ENCODE assay signal across 19 cellular contexts in genomic region chr9:107240260-107240659, GRCh38. TPM values are rescaled to one million over a fixed set of nuclear protein-coding genes. Genes with fewer than 3 reads are reported as not detected.
DNase-seq lines count a peak whose midpoint lies in the region; ATAC-seq and TF ChIP-seq lines count a peak whose summit lies in the region.
"Had no signal": no experiment of that assay in that cellular context is flagged by ENCODE, and none has a peak within 500 bp of the region (broad histone marks: within the 10 kb centered on the region; RNA-seq: fewer than 3 reads in every experiment).

No MANE protein-coding gene starts in this region.

- H2AFZ ChIP-seq in GM23338, result no peak overlapping the region
- H2AFZ ChIP-seq in trophoblast cell (ENCODE audit: insufficient read depth, low read length, poor library complexity), result no peak overlapping the region
- H2AFZ ChIP-seq: GM23248 had no signal

- H2BK5ac ChIP-seq in trophoblast cell (ENCODE audit: low read depth, low read length, poor library complexity), result no peak overlapping the region

- H4K8ac ChIP-seq in trophoblast cell (ENCODE audit: low read depth, low read length), result peak overlapping the region; percentile 13

- H3K23ac ChIP-seq in trophoblast cell (ENCODE audit: low read length), result no peak overlapping the region

- H3K4me3 ChIP-seq in GM23338, result no peak overlapping the region
- H3K4me3 ChIP-seq in WERI-Rb-1 (ENCODE audit: low read depth, low read length), result no peak overlapping the region
- no peak overlapping the region for H3K4me3 ChIP-seq in endodermal cell (ENCODE audit: low read length)
- H3K4me3 ChIP-seq in trophoblast cell (ENCODE audit: low read depth, low read length), result no peak overlapping the region
- H3K4me3 ChIP-seq in prostate gland, result no peak overlapping the region
- H3K4me3 ChIP-seq: BLaER1, GM23248, HAP-1 had no signal

- intact Hi-C loops in prostate gland (cut with DNase I), result loop anchor here (2.0 kb wide), 1 partner anchor 101 kb away; no protein-coding TSS in a partner anchor

- H3K9ac ChIP-seq in endodermal cell (ENCODE audit: extremely low read depth, low read length, poor library complexity, severe bottlenecking), result no peak overlapping the region
- no peak overlapping the region for H3K9ac ChIP-seq in trophoblast cell (ENCODE audit: low read length)
- H3K9ac ChIP-seq: BLaER1, GM23248 had no signal

- H3K79me2 ChIP-seq in GM23338 (replicated peaks; ENCODE audit: insufficient read depth) (no peaks in the 10 kb centered on the region), trophoblast cell (ENCODE audit: control insufficient read depth, insufficient read depth, low read length, poor library complexity) (no peaks in the 10 kb centered on the region)

- H3K9me3 Mint-ChIP-seq in GM23338 (no peaks in the 10 kb centered on the region), endodermal cell (no peaks in the 10 kb centered on the region)
- H3K9me3 Mint-ChIP-seq in stimulated activated memory B cell treated with anti-CD40 and anti-IgM and Interleukin-4, amounts not matched to agents 10 μg/mL and 1 μg/mL and 100 μg/mL, for 72 hours, result no peaks in the 10 kb centered on the region
- H3K9me3 Mint-ChIP-seq: CD8-positive, alpha-beta T cell had no signal

- H4K20me1 ChIP-seq in GM23338 (replicated peaks; ENCODE audit: insufficient read depth), result no peaks in the 10 kb centered on the region
- H4K20me1 ChIP-seq: BLaER1 had no signal

- no peak for TF ChIP-seq CTCF in GM23338 (conservative IDR thresholded peaks at IDR 0.05; ENCODE audit: low read depth in 2 of 2)
- no peak for TF ChIP-seq CTCF in WERI-Rb-1 (IDR thresholded peaks at IDR 0.05; ENCODE audit: low read depth, low read length)
- TF ChIP-seq CTCF in endodermal cell (conservative IDR thresholded peaks at IDR 0.05), result no peak
- no peak for TF ChIP-seq CTCF in prostate gland (IDR thresholded peaks at IDR 0.05)

- no peaks in the 10 kb centered on the region for H3F3A ChIP-seq in GM23338 (replicated peaks; ENCODE audit: low read depth)

- no peaks in the 10 kb centered on the region for H3K27me3 ChIP-seq in GM23338 (ENCODE audit: insufficient read depth)
- no peaks in the 10 kb centered on the region for H3K27me3 ChIP-seq in WERI-Rb-1 (ENCODE audit: insufficient read depth, low read depth, severe bottlenecking)
- H3K27me3 ChIP-seq in endodermal cell (ENCODE audit: control insufficient read depth, insufficient read depth, low read length, poor library complexity, severe bottlenecking), result no peaks in the 10 kb centered on the region
- H3K27me3 ChIP-seq in trophoblast cell (ENCODE audit: insufficient read depth, low read length), result no peaks in the 10 kb centered on the region
- no peaks in the 10 kb centered on the region for H3K27me3 ChIP-seq in prostate gland (replicated peaks; ENCODE audit: insufficient read depth)
- H3K27me3 ChIP-seq: BLaER1 had no signal

- H3K14ac ChIP-seq in trophoblast cell (ENCODE audit: low read length), result no peak overlapping the region

- H3K9me2 ChIP-seq in GM23338 (ENCODE audit: insufficient read depth), result no peaks in the 10 kb centered on the region

- DNase-seq in GM23338 (ENCODE audit: low spot score) (no peak), WERI-Rb-1 (peak; percentile 21), endodermal cell (peak; percentile 44), trophoblast cell (no peak), prostate gland (ENCODE audit: low spot score) (no peak), GOT3 (lab: John Stamatoyannopoulos, UW) (no peak)
- DNase-seq: 8988T; CD8-positive, alpha-beta T cell; DMS153; DND-41 had no signal

- H3K27me3 Mint-ChIP-seq in GM23338 (ENCODE audit: insufficient read depth, low read depth, poor library complexity) (peaks cover 3% of the 10 kb centered on the region), endodermal cell (ENCODE audit: insufficient read depth) (no peaks in the 10 kb centered on the region)
- peaks cover 19% of the 10 kb centered on the region for H3K27me3 Mint-ChIP-seq in stimulated activated memory B cell treated with anti-CD40 and anti-IgM and Interleukin-4, amounts not matched to agents 10 μg/mL and 1 μg/mL and 100 μg/mL, for 72 hours

- no peaks in the 10 kb centered on the region for H3K9me3 ChIP-seq in WERI-Rb-1 (ENCODE audit: severe bottlenecking)
- no peaks in the 10 kb centered on the region for H3K9me3 ChIP-seq in endodermal cell (ENCODE audit: control insufficient read depth, low read length)
- no peaks in the 10 kb centered on the region for H3K9me3 ChIP-seq in trophoblast cell (ENCODE audit: insufficient read depth, low read depth, low read length)
- no peaks in the 10 kb centered on the region for H3K9me3 ChIP-seq in prostate gland
- H3K9me3 ChIP-seq: BLaER1, Caco-2, HAP-1 had no signal

- H3K4me1 Mint-ChIP-seq in GM23338, result peaks cover 29% of the 10 kb centered on the region
- peaks cover 13% of the 10 kb centered on the region for H3K4me1 Mint-ChIP-seq in endodermal cell
- H3K4me1 Mint-ChIP-seq in stimulated activated memory B cell treated with anti-CD40 and anti-IgM and Interleukin-4, amounts not matched to agents 10 μg/mL and 1 μg/mL and 100 μg/mL, for 72 hours, result peaks cover 23% of the 10 kb centered on the region

- H2BK120ac ChIP-seq in trophoblast cell (ENCODE audit: insufficient read depth, low read length, poor library complexity), result peak overlapping the region; percentile 30

- no peaks in the 10 kb centered on the region for H3K36me3 ChIP-seq in GM23338 (ENCODE audit: insufficient read depth)
- H3K36me3 ChIP-seq in WERI-Rb-1, result no peaks in the 10 kb centered on the region
- no peaks in the 10 kb centered on the region for H3K36me3 ChIP-seq in endodermal cell (ENCODE audit: control insufficient read depth, insufficient read depth, low read length)
- no peaks in the 10 kb centered on the region for H3K36me3 ChIP-seq in trophoblast cell (ENCODE audit: control insufficient read depth in 1 of 2, insufficient read depth in 2 of 2, low read length in 2 of 2)
- no peaks in the 10 kb centered on the region for H3K36me3 ChIP-seq in prostate gland
- H3K36me3 ChIP-seq: BLaER1, HAP-1 had no signal

- no peak for TF ChIP-seq POLR2A in prostate gland (IDR thresholded peaks at IDR 0.05)

- no peak overlapping the region for H2AK5ac ChIP-seq in trophoblast cell (ENCODE audit: low read length)

- H3K18ac ChIP-seq in trophoblast cell (ENCODE audit: low read length), result peak overlapping the region; percentile 40

- H3K4me2 ChIP-seq in GM23338 (no peak overlapping the region), trophoblast cell (ENCODE audit: low read length) (no peak overlapping the region)
- H3K4me2 ChIP-seq: BLaER1 had no signal

- 74 to 78% methylated on average over 2 of the region's 2 CpGs for WGBS in endodermal cell (ENCODE audit: insufficient coverage in 1 of 2, insufficient read length in 1 of 2), 2 experiments
- no CpG with 5 or more reads among the region's 2 CpGs for WGBS in trophoblast cell (ENCODE audit: extremely low coverage, insufficient coverage, insufficient read length)
- WGBS in prostate gland, result 78% methylated on average over 2 of the region's 2 CpGs

- no peaks in the 10 kb centered on the region for H3K36me3 Mint-ChIP-seq in GM23338 (ENCODE audit: low read depth)
- H3K36me3 Mint-ChIP-seq in endodermal cell (ENCODE audit: low read depth), result no peaks in the 10 kb centered on the region
- no peaks in the 10 kb centered on the region for H3K36me3 Mint-ChIP-seq in stimulated activated memory B cell treated with anti-CD40 and anti-IgM and Interleukin-4, amounts not matched to agents 10 μg/mL and 1 μg/mL and 100 μg/mL, for 72 hours
- H3K36me3 Mint-ChIP-seq: CD4-positive, CD25-positive, alpha-beta regulatory T cell; CD8-positive, alpha-beta T cell had no signal

- H3K4me3 Mint-ChIP-seq in GM23338 (no peak overlapping the region), endodermal cell (no peak overlapping the region)
- no peak overlapping the region for H3K4me3 Mint-ChIP-seq in stimulated activated memory B cell treated with anti-CD40 and anti-IgM and Interleukin-4, amounts not matched to agents 10 μg/mL and 1 μg/mL and 100 μg/mL, for 72 hours
- H3K4me3 Mint-ChIP-seq: B cell; CD4-positive, CD25-positive, alpha-beta regulatory T cell; CD8-positive, alpha-beta T cell had no signal

- ATAC-seq in GM23338 (peak; percentile 59), HG03196 (IDR thresholded peaks at IDR 0.05; ENCODE audit: unreplicated experiment) (no peak)
- ATAC-seq in stimulated activated memory B cell treated with anti-CD40 and anti-IgM and Interleukin-4, amounts not matched to agents 10 μg/mL and 1 μg/mL and 100 μg/mL, for 72 hours, result no peak
- ATAC-seq: CD8-positive, alpha-beta T cell had no signal

- peak overlapping the region; percentile 79 for H2BK12ac ChIP-seq in trophoblast cell (ENCODE audit: low read length)

- no peak overlapping the region for H3K27ac ChIP-seq in GM23338 (ENCODE audit: low read depth)
- H3K27ac ChIP-seq in WERI-Rb-1, result no peak overlapping the region
- no peak overlapping the region for H3K27ac ChIP-seq in endodermal cell (ENCODE audit: low read depth, low read length)
- no peak overlapping the region for H3K27ac ChIP-seq in trophoblast cell (ENCODE audit: low read depth, low read length)
- H3K27ac ChIP-seq in prostate gland, result no peak overlapping the region
- H3K27ac ChIP-seq: BLaER1, C4-2B, GM23248 had no signal

- H4K91ac ChIP-seq in trophoblast cell (ENCODE audit: low read depth, low read length), result peak overlapping the region; percentile 45

- peaks cover 17% of the 10 kb centered on the region for H3K4me1 ChIP-seq in GM23338 (ENCODE audit: insufficient read depth)
- H3K4me1 ChIP-seq in endodermal cell (ENCODE audit: control insufficient read depth, insufficient read depth, low read length), result no peaks in the 10 kb centered on the region
- H3K4me1 ChIP-seq in trophoblast cell (ENCODE audit: control insufficient read depth in 1 of 2, insufficient read depth in 2 of 2, low read length in 2 of 2), result peaks cover 6 to 14% of the 10 kb centered on the region in 2 experiments
- no peaks in the 10 kb centered on the region for H3K4me1 ChIP-seq in prostate gland (replicated peaks)
- H3K4me1 ChIP-seq: BLaER1 had no signal

- H3K27ac Mint-ChIP-seq in GM23338 (no peak overlapping the region), endodermal cell (no peak overlapping the region)
- no peak overlapping the region for H3K27ac Mint-ChIP-seq in stimulated activated memory B cell treated with anti-CD40 and anti-IgM and Interleukin-4, amounts not matched to agents 10 μg/mL and 1 μg/mL and 100 μg/mL, for 72 hours
- H3K27ac Mint-ChIP-seq: B cell; CD4-positive, CD25-positive, alpha-beta regulatory T cell; CD8-positive, alpha-beta T cell had no signal

- H3K79me1 ChIP-seq in trophoblast cell (ENCODE audit: low read length), result peaks cover 10% of the 10 kb centered on the region

- no peak overlapping the region for H4K12ac ChIP-seq in trophoblast cell (ENCODE audit: low read depth, low read length)

- H3K4ac ChIP-seq in trophoblast cell (ENCODE audit: low read depth, low read length), result no peak overlapping the region

TF ChIP-seq in GM23338, 12 proteins besides CTCF, POLR2A, EP300 and RAD21 (continues in another document):
- TF ChIP-seq CREB1 (CRISPR knock-in tag; IDR thresholded peaks at IDR 0.05; ENCODE audit: low read depth), result no peak
- TF ChIP-seq EZH2phosphoT487 (IDR thresholded peaks at IDR 0.05; ENCODE audit: unreplicated experiment), result no peak

RNA-seq across cellular contexts. Expression of gene RAD23B, which starts 42.8 kb away (rescaled TPM):
- total RNA-seq in GM23338 (2014; rRNA removed; shearing (Covaris generic)), result 117 and 137 TPM in 2 replicates
- polyA plus RNA-seq in GM23338 (2016; fragmentation: Nextera tagmentation; extraction: Ambion mirVana), result 31.1 and 33.1 TPM in 2 replicates
- total RNA-seq in endodermal cell, result 100 to 1,000 TPM; 154 to 167 TPM
- polyA plus RNA-seq in endodermal cell (2013, experiment 1 of 2), result 147 TPM
- polyA plus RNA-seq in endodermal cell (2013, experiment 2 of 2), result 135 TPM
- 272 and 284 TPM in 2 replicates for polyA plus RNA-seq in trophoblast cell (2013)
- 100 to 1,000 TPM in 1 of 2 donors, 10 to 100 TPM in 1; 92.3 to 111 TPM for total RNA-seq in prostate gland

Comparison
In these comparisons a context has a peak if more than half of its experiments do, and no peak if none do; other contexts are left out.
1. DNase-seq: peak in WERI-Rb-1 (single experiment) and endodermal cell (single experiment); none in GM23338 (single experiment), trophoblast cell (0 of 2), prostate gland (single experiment) and GOT3 (single experiment).